ENCODE assay signal across 8 cellular contexts in genomic region chr7:1875390-1876199, GRCh38.
DNase-seq lines count a peak whose midpoint lies in the region; ATAC-seq and TF ChIP-seq lines count a peak whose summit lies in the region.
"Not testable (repeated sequence)": the region's sequence is repeated elsewhere in the genome, so short reads cannot be mapped to it uniquely, and the experiment has no call there.

No MANE protein-coding gene starts in this region.

- H3K36me3 ChIP-seq in OCI-LY1 (ENCODE audit: insufficient read depth, low read length): peaks cover 35% of the 10 kb centered on the region

- H3K4me1 Mint-ChIP-seq in CD4-positive, alpha-beta T cell (ENCODE audit: low read depth): peaks cover 24% of the 10 kb centered on the region
- H3K4me1 Mint-ChIP-seq in activated CD8-positive, alpha-beta T cell treated with anti-CD3 and anti-CD28 coated beads, Interleukin-2, amount 10 ng/mL, durations not matched to agents 7 days and 5 days (ENCODE audit: low read depth); chondrocyte (ENCODE audit: low read depth); stimulated activated memory B cell treated with anti-CD40 and anti-IgM and Interleukin-4, amounts not matched to agents 10 μg/mL and 1 μg/mL and 100 μg/mL, for 72 hours: not testable (repeated sequence)
- H3K4me1 Mint-ChIP-seq in naive thymus-derived CD8-positive, alpha-beta T cell: peaks cover 9 to 40% (median 19%) of the 10 kb centered on the region in 4 donors

- not testable (repeated sequence) for H3K4me1 ChIP-seq in OCI-LY1 (ENCODE audit: insufficient read depth, low read length, severe bottlenecking)

- H3K36me3 Mint-ChIP-seq in CD4-positive, alpha-beta T cell (ENCODE audit: low read depth): peaks cover 43% of the 10 kb centered on the region
- H3K36me3 Mint-ChIP-seq in activated CD8-positive, alpha-beta T cell treated with anti-CD3 and anti-CD28 coated beads, Interleukin-2, amount 10 ng/mL, durations not matched to agents 7 days and 5 days (ENCODE audit: low read depth): peaks cover 27% of the 10 kb centered on the region
- not testable (repeated sequence) for H3K36me3 Mint-ChIP-seq in chondrocyte (ENCODE audit: low read depth)
- peaks cover 4 to 28% (median 19%) of the 10 kb centered on the region in 3 donors for H3K36me3 Mint-ChIP-seq in naive thymus-derived CD8-positive, alpha-beta T cell
- peaks cover 35% of the 10 kb centered on the region for H3K36me3 Mint-ChIP-seq in stimulated activated memory B cell treated with anti-CD40 and anti-IgM and Interleukin-4, amounts not matched to agents 10 μg/mL and 1 μg/mL and 100 μg/mL, for 72 hours

- H3K27me3 Mint-ChIP-seq in CD4-positive, alpha-beta T cell; activated CD8-positive, alpha-beta T cell treated with anti-CD3 and anti-CD28 coated beads, Interleukin-2, amount 10 ng/mL, durations not matched to agents 7 days and 5 days (ENCODE audit: low read depth); chondrocyte (ENCODE audit: low read depth); naive thymus-derived CD8-positive, alpha-beta T cell; stimulated activated memory B cell treated with anti-CD40 and anti-IgM and Interleukin-4, amounts not matched to agents 10 μg/mL and 1 μg/mL and 100 μg/mL, for 72 hours: not testable (repeated sequence)

- peak overlapping the region; percentile 75 for H3K27ac Mint-ChIP-seq in CD4-positive, alpha-beta T cell
- H3K27ac Mint-ChIP-seq in activated CD8-positive, alpha-beta T cell treated with anti-CD3 and anti-CD28 coated beads, Interleukin-2, amount 10 ng/mL, durations not matched to agents 7 days and 5 days; chondrocyte (ENCODE audit: unreplicated experiment); stimulated activated memory B cell treated with anti-CD40 and anti-IgM and Interleukin-4, amounts not matched to agents 10 μg/mL and 1 μg/mL and 100 μg/mL, for 72 hours: not testable (repeated sequence)
- peak overlapping the region in 7 of 10 donors; percentile 37 to 82 (median 77) for H3K27ac Mint-ChIP-seq in naive thymus-derived CD8-positive, alpha-beta T cell

- CTCF ChIA-PET in CD4-positive, alpha-beta T cell (lab: Charles Lee); activated CD8-positive, alpha-beta T cell treated with anti-CD3 and anti-CD28 coated beads, Interleukin-2, amount 10 ng/mL, durations not matched to agents 7 days and 5 days (lab: Charles Lee): not testable (repeated sequence)

- peak overlapping the region; percentile 32; the same call in 1 of the 2 replicates for H3K4me2 ChIP-seq in OCI-LY1 (ENCODE audit: low read length)

- not testable (repeated sequence) for H3K9me2 ChIP-seq in OCI-LY1 (ENCODE audit: low read depth, low read length)

- not testable (repeated sequence) for H3K9ac ChIP-seq in OCI-LY1 (ENCODE audit: low read length)

- peak in 3 of 10 experiments; percentile 13 to 31 (median 17) for DNase-seq in CD4-positive, alpha-beta T cell
- DNase-seq in activated CD8-positive, alpha-beta T cell treated with anti-CD3 and anti-CD28 coated beads, Interleukin-2, amount 10 ng/mL, durations not matched to agents 7 days and 5 days; chondrocyte (ENCODE audit: low spot score); left cardiac atrium: not testable (repeated sequence)
- DNase-seq in naive thymus-derived CD8-positive, alpha-beta T cell: peak in 6 of 10 donors; percentile 4 to 48 (median 26)

- not testable (repeated sequence) for H3K27ac ChIP-seq in CD4-positive, alpha-beta T cell (ENCODE audit: low read depth, low read length); OCI-LY1 (ENCODE audit: low read depth, low read length, poor library complexity, severe bottlenecking)

- ATAC-seq in CD4-positive, alpha-beta T cell (ENCODE audit: poor library complexity): peak; percentile 98
- peak; percentile 84 for ATAC-seq in activated CD8-positive, alpha-beta T cell treated with anti-CD3 and anti-CD28 coated beads, Interleukin-2, amount 10 ng/mL, durations not matched to agents 7 days and 5 days
- peak; percentile 55 to 85 for ATAC-seq in left cardiac atrium
- peak; percentile 98 to 99 for ATAC-seq in naive thymus-derived CD8-positive, alpha-beta T cell
- ATAC-seq in stimulated activated memory B cell treated with anti-CD40 and anti-IgM and Interleukin-4, amounts not matched to agents 10 μg/mL and 1 μg/mL and 100 μg/mL, for 72 hours: peak; percentile 86

- intact Hi-C loops in CD4-positive, alpha-beta T cell (cut with DNase I, micrococcal nuclease); left cardiac atrium (cut with DNase I): not testable (repeated sequence)

- POLR2A ChIA-PET in CD4-positive, alpha-beta T cell (lab: Charles Lee); activated CD8-positive, alpha-beta T cell treated with anti-CD3 and anti-CD28 coated beads, Interleukin-2, amount 10 ng/mL, durations not matched to agents 7 days and 5 days (lab: Charles Lee); naive thymus-derived CD8-positive, alpha-beta T cell (lab: Charles Lee): not testable (repeated sequence)

- not testable (repeated sequence) for H2AFZ ChIP-seq in OCI-LY1 (ENCODE audit: low read length)

- not testable (repeated sequence) for TF ChIP-seq CTCF in CD4-positive, alpha-beta T cell (IDR thresholded peaks at IDR 0.05); OCI-LY1 (IDR thresholded peaks at IDR 0.05; ENCODE audit: low read length)
- TF ChIP-seq CTCF in LNCAP (IDR thresholded peaks at IDR 0.05) (peak; percentile 50), chondrocyte (IDR thresholded peaks at IDR 0.05) (peak; percentile 69)

- H3K9me3 Mint-ChIP-seq in CD4-positive, alpha-beta T cell; activated CD8-positive, alpha-beta T cell treated with anti-CD3 and anti-CD28 coated beads, Interleukin-2, amount 10 ng/mL, durations not matched to agents 7 days and 5 days (ENCODE audit: insufficient read depth); stimulated activated memory B cell treated with anti-CD40 and anti-IgM and Interleukin-4, amounts not matched to agents 10 μg/mL and 1 μg/mL and 100 μg/mL, for 72 hours: not testable (repeated sequence)
- peaks cover 10% of the 10 kb centered on the region for H3K9me3 Mint-ChIP-seq in chondrocyte (ENCODE audit: low read depth)
- peaks cover 0 to 14% (median 7%) of the 10 kb centered on the region in 9 donors for H3K9me3 Mint-ChIP-seq in naive thymus-derived CD8-positive, alpha-beta T cell

- peak overlapping the region; percentile 67 for H3K4me3 Mint-ChIP-seq in CD4-positive, alpha-beta T cell
- H3K4me3 Mint-ChIP-seq in activated CD8-positive, alpha-beta T cell treated with anti-CD3 and anti-CD28 coated beads, Interleukin-2, amount 10 ng/mL, durations not matched to agents 7 days and 5 days; chondrocyte (ENCODE audit: unreplicated experiment); stimulated activated memory B cell treated with anti-CD40 and anti-IgM and Interleukin-4, amounts not matched to agents 10 μg/mL and 1 μg/mL and 100 μg/mL, for 72 hours: not testable (repeated sequence)
- peak overlapping the region in 6 of 10 donors; percentile 9 to 73 (median 56) for H3K4me3 Mint-ChIP-seq in naive thymus-derived CD8-positive, alpha-beta T cell

- not testable (repeated sequence) for H3K9me3 ChIP-seq in CD4-positive, alpha-beta T cell (ENCODE audit: control insufficient read depth, low read length); OCI-LY1 (ENCODE audit: low read length)

- not testable (repeated sequence) for H3F3A ChIP-seq in OCI-LY1 (ENCODE audit: insufficient read depth, low read length)

- not testable (repeated sequence) for H4K20me1 ChIP-seq in OCI-LY1 (ENCODE audit: insufficient read depth, low read length)

- not testable (repeated sequence) for H3K79me2 ChIP-seq in OCI-LY1 (ENCODE audit: insufficient read depth, low read length)

- H3K27me3 ChIP-seq in CD4-positive, alpha-beta T cell (ENCODE audit: control insufficient read depth, insufficient read depth, low read length); OCI-LY1 (ENCODE audit: insufficient read depth, low read length): not testable (repeated sequence)

- not testable (repeated sequence) for H3K4me3 ChIP-seq in OCI-LY1 (ENCODE audit: low read depth, low read length, poor library complexity, severe bottlenecking)
